ENCODE assay signal across 8 cellular contexts in the genomic region with DNA sequence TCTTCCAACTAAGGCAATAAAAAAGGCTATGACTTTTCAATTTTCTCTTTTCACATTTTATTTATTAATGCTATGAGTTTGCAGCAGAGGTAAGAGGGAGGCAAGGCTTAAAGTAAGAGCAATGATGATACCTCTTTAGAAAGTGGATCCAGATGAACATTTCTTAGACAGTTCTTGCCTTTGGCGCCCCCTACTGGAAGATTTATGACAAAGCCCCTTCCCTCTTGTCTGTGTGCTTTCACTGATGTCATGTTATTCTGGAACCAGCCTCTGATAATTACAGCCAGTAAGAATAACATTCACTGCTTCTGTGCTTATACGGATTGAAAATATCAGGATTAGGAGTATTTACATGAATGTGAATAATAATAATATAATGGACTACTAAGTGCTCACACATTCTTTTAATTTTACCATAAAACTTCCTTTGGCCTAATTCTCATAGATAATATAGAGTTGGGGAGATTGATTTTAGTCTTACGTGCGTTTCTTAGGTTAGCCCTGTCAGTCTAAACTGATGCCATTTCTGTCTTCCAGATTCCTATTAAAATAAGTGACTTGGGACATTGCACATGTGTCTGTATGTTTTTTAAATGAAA.
DNase-seq lines count a peak whose midpoint lies in the region; ATAC-seq and TF ChIP-seq lines count a peak whose summit lies in the region.

No MANE protein-coding gene starts in this region.

- CTCF ChIA-PET in activated CD4-positive, alpha-beta T cell treated with anti-CD3 and anti-CD28 coated beads for 36 hours (lab: Charles Lee): interaction anchor here (0.7 kb wide), 1 partner anchor 162 kb away, joined by 3 read pairs; no protein-coding TSS in a partner anchor
- CTCF ChIA-PET in PC-3 (lab: Charles Lee): no interaction called here

- no peak overlapping the region for H3K9ac ChIP-seq in PC-3 (ENCODE audit: low read length)

- H4K20me1 ChIP-seq in PC-3 (ENCODE audit: low read length): no peaks in the 10 kb centered on the region

- H3K9me3 ChIP-seq in PC-3 (ENCODE audit: low read length): no peaks in the 10 kb centered on the region
- H3K9me3 ChIP-seq in neutrophil: no peaks in the 10 kb centered on the region

- peak; percentile 63 for TF ChIP-seq CTCF in PC-3 (conservative IDR thresholded peaks at IDR 0.05; ENCODE audit: low read depth, low read length)
- TF ChIP-seq CTCF in epithelial cell of esophagus (IDR thresholded peaks at IDR 0.05; ENCODE audit: insufficient read depth, low read depth, low read length, missing control alignments): peak; percentile 83
- TF ChIP-seq CTCF in neutrophil (IDR thresholded peaks at IDR 0.05): peak; percentile 50

- H3K27ac Mint-ChIP-seq in activated CD4-positive, alpha-beta T cell treated with anti-CD3 and anti-CD28 coated beads for 36 hours: no peak overlapping the region

- no peak overlapping the region for H3K27ac ChIP-seq in PC-3 (ENCODE audit: low read length)
- H3K27ac ChIP-seq in neutrophil: no peak overlapping the region

- no peaks in the 10 kb centered on the region for H3K27me3 ChIP-seq in PC-3 (ENCODE audit: low read length)
- no peaks in the 10 kb centered on the region for H3K27me3 ChIP-seq in neutrophil

- no TSS peak for BruUV-seq in PC-3 (replicated peaks; lab: Mats Ljungman, UMichigan)

- no peak overlapping the region for H3K4me2 ChIP-seq in PC-3 (ENCODE audit: low read length)

- no peaks in the 10 kb centered on the region for H3K4me1 ChIP-seq in PC-3 (ENCODE audit: insufficient read depth, low read length)
- H3K4me1 ChIP-seq in neutrophil (ENCODE audit: control insufficient read depth in 1 of 2, insufficient read depth in 1 of 2, low read depth in 1 of 2, low read length in 1 of 2): peaks cover 14 to 16% of the 10 kb centered on the region in 2 experiments

- no peaks in the 10 kb centered on the region for H3K4me1 Mint-ChIP-seq in activated CD4-positive, alpha-beta T cell treated with anti-CD3 and anti-CD28 coated beads for 36 hours

- POLR2A ChIA-PET in activated CD4-positive, alpha-beta T cell treated with anti-CD3 and anti-CD28 coated beads for 36 hours (lab: Charles Lee): no interaction called here
- POLR2A ChIA-PET in PC-3 (lab: Charles Lee; ENCODE audit: unreplicated experiment): no interaction called here

- H3K9me2 ChIP-seq in PC-3 (replicated peaks; ENCODE audit: low read length): no peaks in the 10 kb centered on the region

- no peak overlapping the region for H3K4me3 Mint-ChIP-seq in activated CD4-positive, alpha-beta T cell treated with anti-CD3 and anti-CD28 coated beads for 36 hours

- no peaks in the 10 kb centered on the region for H3K27me3 Mint-ChIP-seq in activated CD4-positive, alpha-beta T cell treated with anti-CD3 and anti-CD28 coated beads for 36 hours

- H3F3A ChIP-seq in PC-3 (ENCODE audit: low read length, unreplicated experiment): no peaks in the 10 kb centered on the region

- intact Hi-C loops in activated CD4-positive, alpha-beta T cell treated with anti-CD3 and anti-CD28 coated beads for 36 hours (cut with DNase I, micrococcal nuclease): loop anchor here in 1 of 2 experiments (1.0 to 2.0 kb wide), 2 partner anchors 163 to 753 kb away; no protein-coding TSS in a partner anchor
- intact Hi-C loops in PC-3 (cut with micrococcal nuclease): no loop called here

- ATAC-seq in activated CD4-positive, alpha-beta T cell treated with anti-CD3 and anti-CD28 coated beads for 36 hours: no peak
- ATAC-seq in PC-3 (no peak), GM19463 (IDR thresholded peaks at IDR 0.05; ENCODE audit: unreplicated experiment) (no peak)

- no peak overlapping the region for H2AFZ ChIP-seq in PC-3 (ENCODE audit: low read length)

- H3K36me3 ChIP-seq in PC-3 (ENCODE audit: low read depth, low read length): no peaks in the 10 kb centered on the region
- H3K36me3 ChIP-seq in neutrophil: no peaks in the 10 kb centered on the region

- peaks cover 12% of the 10 kb centered on the region for H3K9me3 Mint-ChIP-seq in activated CD4-positive, alpha-beta T cell treated with anti-CD3 and anti-CD28 coated beads for 36 hours (ENCODE audit: low read depth)

- peak; percentile 45 for DNase-seq in activated CD4-positive, alpha-beta T cell treated with anti-CD3 and anti-CD28 coated beads for 36 hours
- DNase-seq in activated CD4-positive, alpha-beta T cell treated with anti-CD3 and anti-CD28 coated beads for 1 hour: no peak
- DNase-seq in HT-29 (ENCODE audit: low spot score) (peak; percentile 64), PC-3 (peak; percentile 46), epithelial cell of esophagus (ENCODE audit: low read depth) (peak; percentile 73), cerebellar nuclear complex (lab: John Stamatoyannopoulos, UW) (no peak)

- H3K4me3 ChIP-seq in PC-3 (ENCODE audit: low read length) (no peak overlapping the region), epithelial cell of esophagus (ENCODE audit: low read length) (no peak overlapping the region), neutrophil (ENCODE audit: low read depth in 1 of 2, low read length in 1 of 2) (no peak overlapping the region)

- H3K36me3 Mint-ChIP-seq in activated CD4-positive, alpha-beta T cell treated with anti-CD3 and anti-CD28 coated beads for 36 hours (ENCODE audit: low read depth): no peaks in the 10 kb centered on the region

- H3K79me2 ChIP-seq in PC-3 (ENCODE audit: low read length): no peaks in the 10 kb centered on the region

Comparison
In these comparisons a context has a peak if more than half of its experiments do, and no peak if none do; other contexts are left out.
1. DNase-seq: peak in activated CD4-positive, alpha-beta T cell treated with anti-CD3 and anti-CD28 coated beads for 36 hours (single experiment), HT-29 (single experiment), PC-3 (single experiment) and epithelial cell of esophagus (single experiment); none in activated CD4-positive, alpha-beta T cell treated with anti-CD3 and anti-CD28 coated beads for 1 hour (single experiment) and cerebellar nuclear complex (0 of 2).
2. Peak in every context shown above with its lines, with median percentiles within 50 percentile points of each other: CTCF ChIP-seq.